ENCODE assay signal across 18 cellular contexts in the genomic region with DNA sequence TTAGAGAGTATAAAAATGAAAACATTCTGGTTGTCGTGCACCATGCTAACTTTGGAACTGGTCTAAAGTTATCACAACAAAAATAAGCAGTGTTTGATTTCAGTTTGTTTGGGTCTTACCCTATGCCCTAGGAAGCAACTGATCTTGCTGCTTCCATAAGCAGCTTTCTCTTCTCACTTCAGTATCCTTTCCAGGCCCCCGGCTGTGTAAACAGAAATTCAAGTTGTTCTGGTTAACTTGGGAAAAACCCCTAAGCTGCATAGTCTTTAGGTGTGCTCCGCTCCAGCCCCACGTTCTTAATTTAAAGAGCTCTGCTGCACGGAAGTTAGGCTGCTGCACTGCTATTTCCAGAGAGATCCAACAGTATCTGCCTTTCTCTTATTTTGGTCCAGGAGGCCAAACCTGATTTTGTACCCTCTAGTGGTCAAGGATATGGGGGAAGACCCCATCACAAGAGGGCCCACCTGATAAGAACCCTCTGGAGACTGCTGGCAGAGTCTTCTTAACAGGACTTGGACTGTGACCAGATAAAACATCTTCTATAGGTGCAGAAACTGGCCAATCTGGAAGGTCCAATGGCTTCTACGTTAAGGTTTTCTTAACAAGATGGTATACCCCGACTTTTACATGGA.
DNase-seq lines count a peak whose midpoint lies in the region; ATAC-seq, FAIRE-seq and TF ChIP-seq lines count a peak whose summit lies in the region.
"Had no signal": no experiment of that assay in that cellular context is flagged by ENCODE, and none has a peak within 500 bp of the region (broad histone marks: within the 10 kb centered on the region; RNA-seq: fewer than 3 reads in every experiment).

No MANE protein-coding gene starts in this region.

- DNase-seq in coronary artery (ENCODE audit: low spot score) (no peak), aorta (no peak), natural killer cell (no peak), PC-9 (no peak), pancreas (no peak)
- DNase-seq: activated CD4-positive, CD25-positive, alpha-beta regulatory T cell treated with anti-CD3 and anti-CD28 coated beads, Interleukin-2, amount 50 U/mL, for 72 hours; activated CD8-positive, alpha-beta memory T cell treated with anti-CD3 and anti-CD28 coated beads, Interleukin-2, amount 50 U/mL, for 48 hours; activated naive CD4-positive, alpha-beta T cell treated with anti-CD3 and anti-CD28 coated beads, Interleukin-2, amount 50 U/mL, for 16 hours; brain microvascular endothelial cell; DMS53; left ventricle myocardium superior; MG63; NCI-H2107; NCI-H82; stimulated activated CD4-positive, alpha-beta T cell treated with anti-CD3 and anti-CD28 coated beads, Interleukin-15, amount 100 ng/mL, for 24 hours had no signal

- peaks cover 2 to 7% of the 10 kb centered on the region in 2 donors for H3K4me1 ChIP-seq in aorta (ENCODE audit: control insufficient read depth in 1 of 2, insufficient read depth in 2 of 2, low read length in 2 of 2)
- H3K4me1 ChIP-seq in PC-9 (replicated peaks; ENCODE audit: insufficient read depth), result no peaks in the 10 kb centered on the region
- no peaks in the 10 kb centered on the region for H3K4me1 ChIP-seq in pancreas

- POLR2A ChIA-PET in PC-9 (lab: Charles Lee; ENCODE audit: unreplicated experiment), result no interaction called here

- H3K27me3 ChIP-seq in aorta (ENCODE audit: control insufficient read depth in 1 of 2, insufficient read depth in 2 of 2, low read length in 1 of 2) (no peaks in the 10 kb centered on the region), PC-9 (ENCODE audit: insufficient read depth, low read depth) (no peaks in the 10 kb centered on the region), pancreas (no peaks in the 10 kb centered on the region)
- H3K27me3 ChIP-seq: brain microvascular endothelial cell, MG63 had no signal

- H3K27me3 Mint-ChIP-seq in natural killer cell (ENCODE audit: low read depth in 2 of 2), result no peaks in the 10 kb centered on the region

- H3K9me2 ChIP-seq in PC-9 (ENCODE audit: insufficient read depth), result no peaks in the 10 kb centered on the region

- intact Hi-C loops in aorta (cut with DNase I) (no loop called here), natural killer cell (cut with micrococcal nuclease) (no loop called here), PC-9 (cut with micrococcal nuclease; ENCODE audit: unreplicated experiment) (no loop called here), pancreas (cut with DNase I) (no loop called here)

- H3K36me3 Mint-ChIP-seq in natural killer cell, result peaks cover 3% of the 10 kb centered on the region

- no peaks in the 10 kb centered on the region for H3K79me2 ChIP-seq in PC-9 (ENCODE audit: low read depth)

- H3K27ac Mint-ChIP-seq in natural killer cell, result peak overlapping the region in 1 of 2 donors; percentile 51

- no peaks in the 10 kb centered on the region for H3F3A ChIP-seq in PC-9 (ENCODE audit: insufficient read depth, low read depth)

- ATAC-seq in GM21576 (IDR thresholded peaks at IDR 0.05; ENCODE audit: unreplicated experiment), result peak; percentile 1
- peak; percentile 7 for ATAC-seq in HG03064 (IDR thresholded peaks at IDR 0.05; ENCODE audit: low read depth, unreplicated experiment)
- no peak for ATAC-seq in aorta (ENCODE audit: low FRiP score)
- ATAC-seq in natural killer cell, result no peak
- no peak for ATAC-seq in pancreas
- ATAC-seq: left ventricle myocardium superior had no signal

- H3K9me3 ChIP-seq in aorta (ENCODE audit: control insufficient read depth, low read length), result no peaks in the 10 kb centered on the region
- H3K9me3 ChIP-seq in PC-9 (ENCODE audit: insufficient read depth, low read depth), result no peaks in the 10 kb centered on the region
- no peaks in the 10 kb centered on the region for H3K9me3 ChIP-seq in pancreas
- H3K9me3 ChIP-seq: MG63 had no signal

- no peak overlapping the region for H2AFZ ChIP-seq in PC-9

- H3K27ac ChIP-seq in coronary artery (peak overlapping the region; percentile 50 to 60), aorta (ENCODE audit: low read depth in 1 of 2, low read length in 2 of 2) (peak overlapping the region; percentile 19 to 54), PC-9 (no peak overlapping the region), pancreas (no peak overlapping the region)
- H3K27ac ChIP-seq: brain microvascular endothelial cell, C4-2B had no signal

- no peaks in the 10 kb centered on the region for H4K20me1 ChIP-seq in PC-9 (ENCODE audit: insufficient read depth)

- H3K36me3 ChIP-seq in aorta (ENCODE audit: control insufficient read depth in 1 of 2, insufficient read depth in 2 of 2, low read length in 1 of 2), result peaks cover 0 to 2% of the 10 kb centered on the region in 2 donors
- peaks cover 15% of the 10 kb centered on the region; the same call in 1 of the 2 replicates for H3K36me3 ChIP-seq in PC-9 (ENCODE audit: low read depth)
- no peaks in the 10 kb centered on the region for H3K36me3 ChIP-seq in pancreas

- TF ChIP-seq CTCF in coronary artery (IDR thresholded peaks at IDR 0.05), result no peak
- TF ChIP-seq CTCF in natural killer cell (IDR thresholded peaks at IDR 0.05), result no peak
- no peak for TF ChIP-seq CTCF in PC-9 (conservative IDR thresholded peaks at IDR 0.05)
- no peak for TF ChIP-seq CTCF in pancreas (IDR thresholded peaks at IDR 0.05)

- H3K9me3 Mint-ChIP-seq in natural killer cell, result no peaks in the 10 kb centered on the region

- H3K4me1 Mint-ChIP-seq in natural killer cell, result peaks cover 12 to 13% of the 10 kb centered on the region in 2 donors

- CTCF ChIA-PET in PC-9 (lab: Charles Lee), result no interaction called here

- no peak overlapping the region for H3K4me2 ChIP-seq in PC-9

- no peak for FAIRE-seq in pancreas (lab: Jason Lieb, UNC)

- H3K4me3 ChIP-seq in coronary artery, result no peak overlapping the region
- no peak overlapping the region for H3K4me3 ChIP-seq in aorta (ENCODE audit: low read length in 2 of 2)
- no peak overlapping the region for H3K4me3 ChIP-seq in PC-9
- no peak overlapping the region for H3K4me3 ChIP-seq in pancreas
- H3K4me3 ChIP-seq: MG63 had no signal

- BruUV-seq in PC-9 (replicated peaks; lab: Mats Ljungman, UMichigan), result no TSS peak

- 63 to 73% methylated on average over 7 of the region's 7 CpGs for WGBS in aorta, 2 donors
- 80 to 89% methylated on average over 7 of the region's 7 CpGs for WGBS in pancreas, 2 donors

- no peak overlapping the region for H3K4me3 Mint-ChIP-seq in natural killer cell

Comparison
In these comparisons a context has a peak if more than half of its experiments do, and no peak if none do; other contexts are left out.
1. ATAC-seq: peak in GM21576 (single experiment) and HG03064 (single experiment); none in aorta (single experiment), natural killer cell (0 of 3) and pancreas (0 of 4).
2. H3K27ac ChIP-seq: peak in coronary artery (2 of 2) and aorta (2 of 2); none in PC-9 (single experiment) and pancreas (0 of 4).